ENCODE assay signal across 9 cellular contexts in genomic region chr13:42333613-42334328, GRCh38.
DNase-seq lines count a peak whose midpoint lies in the region; ATAC-seq and TF ChIP-seq lines count a peak whose summit lies in the region.
"Had no signal": no experiment of that assay in that cellular context is flagged by ENCODE, and none has a peak within 500 bp of the region (broad histone marks: within the 10 kb centered on the region; RNA-seq: fewer than 3 reads in every experiment).

No MANE protein-coding gene starts in this region.

- TF ChIP-seq EP300 in stomach (IDR thresholded peaks at IDR 0.05): no peak

- H3K27me3 ChIP-seq in foreskin keratinocyte (peaks cover 12% of the 10 kb centered on the region), stomach (no peaks in the 10 kb centered on the region), prostate gland (replicated peaks; ENCODE audit: insufficient read depth) (no peaks in the 10 kb centered on the region)

- H3K27ac Mint-ChIP-seq in T-cell: peak overlapping the region in 1 of 2 donors; percentile 50

- no peak overlapping the region for H3K27ac ChIP-seq in foreskin keratinocyte
- H3K27ac ChIP-seq in stomach: no peak overlapping the region
- no peak overlapping the region for H3K27ac ChIP-seq in prostate gland
- H3K27ac ChIP-seq: KMS-11 had no signal

- CTCF ChIA-PET in T-cell (lab: Charles Lee): interaction anchor here (0.6 to 1.4 kb wide), 9 partner anchors 15 to 262 kb away, joined by 3 to 11 read pairs (median 4); no protein-coding TSS in a partner anchor

- H3K4me1 ChIP-seq in foreskin keratinocyte (no peaks in the 10 kb centered on the region), stomach (no peaks in the 10 kb centered on the region), prostate gland (replicated peaks) (no peaks in the 10 kb centered on the region)

- H3K9me3 Mint-ChIP-seq in T-cell: no peaks in the 10 kb centered on the region

- no peak for TF ChIP-seq POLR2A in stomach (IDR thresholded peaks at IDR 0.05)
- TF ChIP-seq POLR2A in prostate gland (IDR thresholded peaks at IDR 0.05): no peak

- H3K4me1 Mint-ChIP-seq in T-cell: peaks cover 26 to 34% (median 28%) of the 10 kb centered on the region in 3 donors

- intact Hi-C loops in stomach (cut with DNase I; ENCODE audit: low total_unique reads): no loop called here
- intact Hi-C loops in prostate gland (cut with DNase I): no loop called here

- no peaks in the 10 kb centered on the region for H3K36me3 ChIP-seq in stomach
- no peaks in the 10 kb centered on the region for H3K36me3 ChIP-seq in prostate gland

- ATAC-seq in GM18511 (IDR thresholded peaks at IDR 0.05; ENCODE audit: unreplicated experiment): peak; percentile 80
- peak; percentile 81 for ATAC-seq in HG03354 (IDR thresholded peaks at IDR 0.05; ENCODE audit: poor library complexity, severe bottlenecking, unreplicated experiment)
- ATAC-seq in T-cell (replicated peaks in 1 of 4): peak; percentile 55 to 66 (median 63)
- peak; percentile 51 for ATAC-seq in foreskin keratinocyte
- peak; percentile 76 for ATAC-seq in stimulated activated naive CD8-positive, alpha-beta T cell treated with anti-CD3 and anti-CD28 coated beads, Interleukin-15, Interleukin-2, amounts not matched to agents 100 U/mL and 50 U/mL, for 24 hours

- peak; percentile 18 for DNase-seq in Ammon's horn (ENCODE audit: low spot score)
- DNase-seq in T-cell: no peak
- peak in 1 of 2 donors; percentile 22 for DNase-seq in foreskin keratinocyte
- no peak for DNase-seq in stimulated activated naive CD8-positive, alpha-beta T cell treated with anti-CD3 and anti-CD28 coated beads, Interleukin-15, Interleukin-2, amounts not matched to agents 100 U/mL and 50 U/mL, for 24 hours
- DNase-seq in stomach: no peak
- no peak for DNase-seq in prostate gland (ENCODE audit: low spot score)

- H3K9me3 ChIP-seq in stomach: no peaks in the 10 kb centered on the region
- H3K9me3 ChIP-seq in prostate gland: no peaks in the 10 kb centered on the region

- no peak overlapping the region for H3K4me3 Mint-ChIP-seq in T-cell

- WGBS in stomach, 5 donors: 71 to 89% (median 77%) methylated on average over 11 to 12 of the region's 12 CpGs
- 67% methylated on average over 12 of the region's 12 CpGs for WGBS in prostate gland

- POLR2A ChIA-PET in T-cell (lab: Charles Lee): no interaction called here

- H3K4me3 ChIP-seq in stomach (no peak overlapping the region), prostate gland (no peak overlapping the region)

- no peaks in the 10 kb centered on the region for H3K36me3 Mint-ChIP-seq in T-cell

- H3K27me3 Mint-ChIP-seq in T-cell: no peaks in the 10 kb centered on the region

- TF ChIP-seq CTCF in foreskin keratinocyte (conservative IDR thresholded peaks at IDR 0.05) (peak; percentile 64), stomach (IDR thresholded peaks at IDR 0.05) (peak in 2 of 7 experiments; percentile 7 to 9), prostate gland (IDR thresholded peaks at IDR 0.05) (peak in 1 of 4 experiments; percentile 20)
